21 cellular contexts compared by ENCODE assay signal in the genomic region with DNA sequence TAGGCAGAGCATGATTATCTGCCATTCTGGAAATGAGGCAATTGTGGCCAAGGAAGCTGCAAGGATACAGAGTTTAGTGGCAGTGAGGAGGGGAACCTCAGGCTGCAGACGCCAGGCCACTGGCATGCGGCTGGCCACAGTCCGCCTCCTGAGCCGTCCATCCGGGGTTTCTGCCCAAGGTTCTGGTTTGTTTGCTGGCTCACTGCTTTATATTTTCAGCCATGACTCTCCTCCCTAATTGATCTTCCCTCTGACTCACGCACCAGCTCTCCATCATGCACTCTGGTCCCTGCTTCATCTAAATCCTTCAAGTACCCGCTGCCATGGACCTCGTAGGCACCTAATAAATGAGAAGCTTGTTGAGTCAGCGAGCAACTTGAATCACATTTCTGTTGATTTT.
DNase-seq lines count a peak whose midpoint lies in the region; ATAC-seq and TF ChIP-seq lines count a peak whose summit lies in the region.
"Had no signal": no experiment of that assay in that cellular context is flagged by ENCODE, and none has a peak within 500 bp of the region (broad histone marks: within the 10 kb centered on the region; RNA-seq: fewer than 3 reads in every experiment).

No MANE protein-coding gene starts in this region.

- peaks cover 5 to 13% of the 10 kb centered on the region in 2 experiments; a peak in 3 of 4 replicates for H3K79me1 ChIP-seq in IMR-90 (ENCODE audit: low read depth in 1 of 2, low read length in 2 of 2)

- H2AK5ac ChIP-seq in IMR-90 (ENCODE audit: low read depth, low read length): no peak overlapping the region

- no peaks in the 10 kb centered on the region for H4K20me1 ChIP-seq in IMR-90 (ENCODE audit: insufficient read depth, low read length)

- H2BK120ac ChIP-seq in IMR-90 (ENCODE audit: low read depth, low read length): peak overlapping the region; percentile 12; the same call in 1 of the 2 replicates

- H3K9me3 ChIP-seq in IMR-90 (ENCODE audit: control insufficient read depth, insufficient read depth, low read length) (no peaks in the 10 kb centered on the region), testis (no peaks in the 10 kb centered on the region)
- H3K9me3 ChIP-seq: Peyer's patch, SJCRH30, vagina had no signal

- no peak overlapping the region for H4K91ac ChIP-seq in IMR-90 (ENCODE audit: insufficient read depth, low read depth, low read length)

- intact Hi-C loops in IMR-90 (cut with micrococcal nuclease) (no loop called here), testis (cut with DNase I; ENCODE audit: low total_unique reads) (no loop called here)

- H3K4me3 ChIP-seq in AG10803 (ENCODE audit: low read length) (no peak overlapping the region), IMR-90 (ENCODE audit: insufficient read depth, low read depth, low read length) (no peak overlapping the region), testis (no peak overlapping the region)
- H3K4me3 ChIP-seq: Peyer's patch, SJCRH30, vagina had no signal

- no peak overlapping the region for H2BK15ac ChIP-seq in IMR-90 (ENCODE audit: low read depth, low read length)

- no peak overlapping the region for H4K8ac ChIP-seq in IMR-90 (ENCODE audit: low read depth in 2 of 2, low read length in 2 of 2)

- H3K4me1 ChIP-seq in IMR-90 (ENCODE audit: control insufficient read depth, insufficient read depth, low read length) (peaks cover 14% of the 10 kb centered on the region), testis (no peaks in the 10 kb centered on the region)
- H3K4me1 ChIP-seq: Peyer's patch, SJCRH30, vagina had no signal

- H3K27ac ChIP-seq in IMR-90 (ENCODE audit: insufficient read depth, low read length) (no peak overlapping the region), testis (no peak overlapping the region)
- H3K27ac ChIP-seq: KMS-11, Peyer's patch, SJCRH30, vagina had no signal

- H3K36me3 Mint-ChIP-seq in brain (peaks cover 12% of the 10 kb centered on the region), nephron progenitor cell (ENCODE audit: low read depth) (peaks cover 38% of the 10 kb centered on the region)

- H3K18ac ChIP-seq in IMR-90 (ENCODE audit: low read depth, low read length): no peak overlapping the region

- WGBS in IMR-90 (ENCODE audit: extremely low coverage in 2 of 2, insufficient read length in 1 of 2), 2 experiments: 43% methylated on average over 4 of the region's 9 CpGs; no CpG with 5 or more reads in 1 of the 2 experiments
- WGBS in testis, 2 donors: 94 to 99% methylated on average over 9 of the region's 9 CpGs

- TF ChIP-seq RAD21 in IMR-90 (IDR thresholded peaks at IDR 0.05; ENCODE audit: low read length): no peak

- H3K4me3 Mint-ChIP-seq in brain (no peak overlapping the region), nephron progenitor cell (peak overlapping the region; percentile 13)

- no peak overlapping the region for H3K23ac ChIP-seq in IMR-90 (ENCODE audit: low read depth, low read length)

- no peak overlapping the region for H2AK9ac ChIP-seq in IMR-90 (replicated peaks; ENCODE audit: low read depth, low read length, poor library complexity)

- no peak overlapping the region for H3K56ac ChIP-seq in IMR-90 (ENCODE audit: extremely low read depth, insufficient read depth, low read length)

- H3K27me3 Mint-ChIP-seq in brain: peaks cover 6% of the 10 kb centered on the region
- no peaks in the 10 kb centered on the region for H3K27me3 Mint-ChIP-seq in nephron progenitor cell (ENCODE audit: low read depth, poor library complexity)

- no TSS peak for BruUV-seq in IMR-90 (replicated peaks; lab: Mats Ljungman, UMichigan)

- peak; percentile 18; the same call in 1 of the 2 replicates for ATAC-seq in IMR-90 (ENCODE audit: low read depth)
- ATAC-seq in HG03025 (IDR thresholded peaks at IDR 0.05; ENCODE audit: low FRiP score, unreplicated experiment): no peak

- TF ChIP-seq POLR2A in IMR-90 (IDR thresholded peaks at IDR 0.05; ENCODE audit: low read depth, low read length) (no peak), testis (IDR thresholded peaks at IDR 0.05) (no peak)

- no peak overlapping the region for H4K5ac ChIP-seq in IMR-90 (ENCODE audit: low read depth, low read length)

- POLR2A ChIA-PET in IMR-90 (lab: Charles Lee; ENCODE audit: unreplicated experiment): interaction anchor here (0.6 kb wide), 1 partner anchor 966 kb away, joined by 10 read pairs; no protein-coding TSS in a partner anchor

- H3K14ac ChIP-seq in IMR-90 (replicated peaks; ENCODE audit: low read depth, low read length): peak overlapping the region; percentile 2; the same call in 1 of the 2 replicates

- no peak overlapping the region for H2BK20ac ChIP-seq in IMR-90 (ENCODE audit: low read depth, low read length)

- H3K4me1 Mint-ChIP-seq in brain: peaks cover 48% of the 10 kb centered on the region
- H3K4me1 Mint-ChIP-seq in nephron progenitor cell: peaks cover 86% of the 10 kb centered on the region

- H3K4me2 ChIP-seq in IMR-90 (ENCODE audit: low read depth, low read length): no peak overlapping the region
- H3K4me2 ChIP-seq: KMS-11 had no signal

- peak overlapping the region; percentile 64 for H2AFZ ChIP-seq in IMR-90 (replicated peaks; ENCODE audit: low read length, poor library complexity)

- H3K27ac Mint-ChIP-seq in brain (peak overlapping the region in 3 of 5 experiments; percentile 15 to 35 (median 22)), nephron progenitor cell (peak overlapping the region; percentile 80)

- dilution Hi-C loops in IMR-90 (cut with HindIII; ENCODE audit: low sequenced_read_pairs, unreplicated experiment): no loop called here

- H3K9ac ChIP-seq in IMR-90 (ENCODE audit: low read depth, low read length): no peak overlapping the region
- H3K9ac ChIP-seq: KMS-11 had no signal

- H3K27me3 ChIP-seq in IMR-90 (ENCODE audit: control insufficient read depth, insufficient read depth, low read length) (no peaks in the 10 kb centered on the region), testis (no peaks in the 10 kb centered on the region)
- H3K27me3 ChIP-seq: Peyer's patch, vagina had no signal

- H3K9me3 Mint-ChIP-seq in brain (peaks cover 0 to 3% (median 0%) of the 10 kb centered on the region in 5 experiments), nephron progenitor cell (no peaks in the 10 kb centered on the region)

- H2BK5ac ChIP-seq in IMR-90 (ENCODE audit: low read depth, low read length, poor library complexity, severe bottlenecking): no peak overlapping the region

- TF ChIP-seq CTCF in AG10803 (conservative IDR thresholded peaks at IDR 0.05; ENCODE audit: low read length) (no peak), IMR-90 (conservative IDR thresholded peaks at IDR 0.05; ENCODE audit: low read depth, low read length) (no peak), brain (conservative IDR thresholded peaks at IDR 0.05) (no peak), nephron progenitor cell (IDR thresholded peaks at IDR 0.05) (no peak), testis (IDR thresholded peaks at IDR 0.05) (no peak)

- peaks cover 8% of the 10 kb centered on the region for H3K9me1 ChIP-seq in IMR-90 (ENCODE audit: insufficient read depth, low read length)

- in situ Hi-C loops in IMR-90 (cut with MboI; ENCODE audit: low sequenced_read_pairs): no loop called here

- peaks cover 16% of the 10 kb centered on the region for H3K36me3 ChIP-seq in IMR-90 (ENCODE audit: control insufficient read depth, insufficient read depth, low read length)
- H3K36me3 ChIP-seq in testis (ENCODE audit: low read depth, missing control alignments): no peaks in the 10 kb centered on the region
- H3K36me3 ChIP-seq: Peyer's patch, SJCRH30, vagina had no signal

- H3K4ac ChIP-seq in IMR-90 (ENCODE audit: low read depth, low read length): no peak overlapping the region

- CTCF ChIA-PET in IMR-90 (lab: Yijun Ruan, JAX): no interaction called here

- DNase-seq in AG10803 (ENCODE audit: low read depth) (peak; percentile 56), IMR-90 (peak; percentile 71), nephron progenitor cell (no peak), NCI-H82 (lab: John Stamatoyannopoulos, UW) (no peak), testis (no peak)
- no peak for DNase-seq in stimulated activated CD4-positive, alpha-beta T cell treated with anti-CD3 and anti-CD28 coated beads, Interleukin-4, amount 100 ng/mL, for 1 hour
- DNase-seq: ACHN; activated CD4-positive, alpha-beta T cell treated with anti-CD3 and anti-CD28 coated beads for 1 hour; activated gamma-delta T cell treated with Interleukin-2 at 50 U/mL for 16 hours; activated T-cell treated with anti-CD3 and anti-CD28 coated beads, Interleukin-2, amount 50 U/mL, for 1 hour; mesenchymal stem cell; NCI-H146; NCI-H510A treated with DMSO at 0.1 percent for 48 hours; Peyer's patch; SJCRH30; small intestine; stimulated activated CD4-positive, alpha-beta T cell treated with anti-CD3 and anti-CD28 coated beads, Interleukin-2, amount 100 ng/mL, for 24 hours had no signal

TF ChIP-seq in IMR-90, 13 proteins besides CTCF, POLR2A, EP300 and RAD21:
- no peak for TF ChIP-seq FOS (IDR thresholded peaks at IDR 0.05; ENCODE audit: low read depth, low read length)
- 0 out of 2 replicates have a peak, but pooled peaks have one; percentile 24 for TF ChIP-seq CEBPB (IDR thresholded peaks at IDR 0.05; ENCODE audit: low read depth, low read length)

Comparison
In these comparisons a context has a peak if more than half of its experiments do, and no peak if none do; other contexts are left out.
1. DNase-seq: peak in AG10803 (single experiment) and IMR-90 (single experiment); none in nephron progenitor cell (single experiment), NCI-H82 (single experiment), stimulated activated CD4-positive, alpha-beta T cell treated with anti-CD3 and anti-CD28 coated beads, Interleukin-4, amount 100 ng/mL, for 1 hour (single experiment) and testis (single experiment).